Comparison of ENCODE assay signal across 1 cellular context in the genomic region with DNA sequence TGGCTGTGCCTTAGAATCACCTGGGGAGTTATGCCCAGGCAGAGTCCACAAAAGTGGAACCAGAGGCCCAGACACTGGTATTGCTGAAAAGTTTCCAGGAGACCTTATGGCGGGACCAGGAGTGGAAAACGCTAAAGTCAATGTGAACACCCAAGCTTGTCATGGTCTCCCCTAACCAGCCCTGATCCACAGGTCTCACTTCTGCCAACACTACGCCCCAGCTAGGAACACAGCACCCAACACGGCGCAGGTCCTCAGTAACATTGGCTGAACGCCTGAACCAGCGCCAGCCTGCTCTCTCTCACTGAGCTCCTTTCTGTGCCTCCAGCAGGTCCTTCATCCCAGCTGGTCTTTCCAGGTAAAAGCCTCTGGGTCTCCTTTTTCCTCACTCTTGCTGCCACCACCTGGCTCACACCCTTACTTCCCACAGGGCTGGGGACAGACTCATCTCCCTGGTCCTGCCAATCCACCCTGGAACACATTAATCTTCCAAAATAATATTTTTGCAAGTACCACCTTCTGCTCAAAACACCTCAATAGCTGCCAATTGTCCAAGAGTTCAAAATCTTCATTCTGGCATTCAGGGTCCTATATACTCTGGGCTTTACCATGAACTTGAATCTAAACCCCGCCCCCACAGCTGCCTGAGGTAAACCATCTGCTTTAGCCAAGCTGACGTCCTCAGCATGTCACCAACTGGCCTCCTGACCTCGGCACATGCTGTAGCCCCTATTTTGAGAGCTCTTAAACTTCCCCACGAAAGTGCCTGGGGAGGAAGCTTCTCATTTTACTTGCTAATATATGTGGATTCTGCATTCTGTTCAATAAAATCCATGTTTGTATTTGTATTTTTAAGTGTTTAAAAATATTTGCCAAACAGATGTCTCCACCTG.
TF ChIP-seq lines count a peak whose summit lies in the region.

No MANE protein-coding gene starts in this region.

TF ChIP-seq in GM12878, 131 proteins besides CTCF, POLR2A, EP300 and RAD21 (continued from another document):
- TF ChIP-seq, protein P1, sequence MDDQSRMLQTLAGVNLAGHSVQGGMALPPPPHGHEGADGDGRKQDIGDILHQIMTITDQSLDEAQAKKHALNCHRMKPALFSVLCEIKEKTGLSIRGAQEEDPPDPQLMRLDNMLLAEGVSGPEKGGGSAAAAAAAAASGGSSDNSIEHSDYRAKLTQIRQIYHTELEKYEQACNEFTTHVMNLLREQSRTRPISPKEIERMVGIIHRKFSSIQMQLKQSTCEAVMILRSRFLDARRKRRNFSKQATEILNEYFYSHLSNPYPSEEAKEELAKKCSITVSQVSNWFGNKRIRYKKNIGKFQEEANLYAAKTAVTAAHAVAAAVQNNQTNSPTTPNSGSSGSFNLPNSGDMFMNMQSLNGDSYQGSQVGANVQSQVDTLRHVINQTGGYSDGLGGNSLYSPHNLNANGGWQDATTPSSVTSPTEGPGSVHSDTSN (IDR thresholded peaks at IDR 0.05; ENCODE audit: insufficient replicate concordance, low read depth, low read length) = peak; percentile 54
- TF ChIP-seq, protein P2, sequence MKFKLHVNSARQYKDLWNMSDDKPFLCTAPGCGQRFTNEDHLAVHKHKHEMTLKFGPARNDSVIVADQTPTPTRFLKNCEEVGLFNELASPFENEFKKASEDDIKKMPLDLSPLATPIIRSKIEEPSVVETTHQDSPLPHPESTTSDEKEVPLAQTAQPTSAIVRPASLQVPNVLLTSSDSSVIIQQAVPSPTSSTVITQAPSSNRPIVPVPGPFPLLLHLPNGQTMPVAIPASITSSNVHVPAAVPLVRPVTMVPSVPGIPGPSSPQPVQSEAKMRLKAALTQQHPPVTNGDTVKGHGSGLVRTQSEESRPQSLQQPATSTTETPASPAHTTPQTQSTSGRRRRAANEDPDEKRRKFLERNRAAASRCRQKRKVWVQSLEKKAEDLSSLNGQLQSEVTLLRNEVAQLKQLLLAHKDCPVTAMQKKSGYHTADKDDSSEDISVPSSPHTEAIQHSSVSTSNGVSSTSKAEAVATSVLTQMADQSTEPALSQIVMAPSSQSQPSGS (IDR thresholded peaks at IDR 0.05; ENCODE audit: low read length) = no peak
- TF ChIP-seq NFXL1 (IDR thresholded peaks at IDR 0.05; ENCODE audit: borderline replicate concordance) (no peak), IKZF2 (IDR thresholded peaks at IDR 0.05) (no peak), BHLHE40 (IDR thresholded peaks at IDR 0.05; ENCODE audit: borderline replicate concordance in 1 of 2, low read depth in 2 of 2, low read length in 1 of 2) (peak; percentile 59 to 77), TCF3 (IDR thresholded peaks at IDR 0.05; ENCODE audit: borderline replicate concordance, insufficient read depth, low read depth, low read length) (peak; percentile 83; the same call in 1 of the 2 replicates), CREB1 (IDR thresholded peaks at IDR 0.05; ENCODE audit: low read depth) (peak; percentile 81), NR2F1 (conservative IDR thresholded peaks at IDR 0.05) (peak; percentile 77), POLR2AphosphoS5 (IDR thresholded peaks at IDR 0.05; ENCODE audit: low read length) (peak; percentile 9; the same call in 1 of the 2 replicates), NR2C2 (IDR thresholded peaks at IDR 0.05; ENCODE audit: borderline replicate concordance, control insufficient read depth, insufficient read length, low read depth) (no peak), SP1 (IDR thresholded peaks at IDR 0.05; ENCODE audit: low read depth, low read length) (no peak)
- TF ChIP-seq, protein P3, sequence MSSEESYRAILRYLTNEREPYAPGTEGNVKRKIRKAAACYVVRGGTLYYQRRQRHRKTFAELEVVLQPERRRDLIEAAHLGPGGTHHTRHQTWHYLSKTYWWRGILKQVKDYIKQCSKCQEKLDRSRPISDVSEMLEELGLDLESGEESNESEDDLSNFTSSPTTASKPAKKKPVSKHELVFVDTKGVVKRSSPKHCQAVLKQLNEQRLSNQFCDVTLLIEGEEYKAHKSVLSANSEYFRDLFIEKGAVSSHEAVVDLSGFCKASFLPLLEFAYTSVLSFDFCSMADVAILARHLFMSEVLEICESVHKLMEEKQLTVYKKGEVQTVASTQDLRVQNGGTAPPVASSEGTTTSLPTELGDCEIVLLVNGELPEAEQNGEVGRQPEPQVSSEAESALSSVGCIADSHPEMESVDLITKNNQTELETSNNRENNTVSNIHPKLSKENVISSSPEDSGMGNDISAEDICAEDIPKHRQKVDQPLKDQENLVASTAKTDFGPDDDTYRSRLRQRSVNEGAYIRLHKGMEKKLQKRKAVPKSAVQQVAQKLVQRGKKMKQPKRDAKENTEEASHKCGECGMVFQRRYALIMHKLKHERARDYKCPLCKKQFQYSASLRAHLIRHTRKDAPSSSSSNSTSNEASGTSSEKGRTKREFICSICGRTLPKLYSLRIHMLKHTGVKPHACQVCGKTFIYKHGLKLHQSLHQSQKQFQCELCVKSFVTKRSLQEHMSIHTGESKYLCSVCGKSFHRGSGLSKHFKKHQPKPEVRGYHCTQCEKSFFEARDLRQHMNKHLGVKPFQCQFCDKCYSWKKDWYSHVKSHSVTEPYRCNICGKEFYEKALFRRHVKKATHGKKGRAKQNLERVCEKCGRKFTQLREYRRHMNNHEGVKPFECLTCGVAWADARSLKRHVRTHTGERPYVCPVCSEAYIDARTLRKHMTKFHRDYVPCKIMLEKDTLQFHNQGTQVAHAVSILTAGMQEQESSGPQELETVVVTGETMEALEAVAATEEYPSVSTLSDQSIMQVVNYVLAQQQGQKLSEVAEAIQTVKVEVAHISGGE (CRISPR knock-in tag; IDR thresholded peaks at IDR 0.05) = no peak
- TF ChIP-seq, protein P4, sequence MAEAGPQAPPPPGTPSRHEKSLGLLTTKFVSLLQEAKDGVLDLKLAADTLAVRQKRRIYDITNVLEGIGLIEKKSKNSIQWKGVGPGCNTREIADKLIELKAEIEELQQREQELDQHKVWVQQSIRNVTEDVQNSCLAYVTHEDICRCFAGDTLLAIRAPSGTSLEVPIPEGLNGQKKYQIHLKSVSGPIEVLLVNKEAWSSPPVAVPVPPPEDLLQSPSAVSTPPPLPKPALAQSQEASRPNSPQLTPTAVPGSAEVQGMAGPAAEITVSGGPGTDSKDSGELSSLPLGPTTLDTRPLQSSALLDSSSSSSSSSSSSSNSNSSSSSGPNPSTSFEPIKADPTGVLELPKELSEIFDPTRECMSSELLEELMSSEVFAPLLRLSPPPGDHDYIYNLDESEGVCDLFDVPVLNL (IDR thresholded peaks at IDR 0.05; ENCODE audit: low read depth, low read length) = no peak
